In the genomic region with DNA sequence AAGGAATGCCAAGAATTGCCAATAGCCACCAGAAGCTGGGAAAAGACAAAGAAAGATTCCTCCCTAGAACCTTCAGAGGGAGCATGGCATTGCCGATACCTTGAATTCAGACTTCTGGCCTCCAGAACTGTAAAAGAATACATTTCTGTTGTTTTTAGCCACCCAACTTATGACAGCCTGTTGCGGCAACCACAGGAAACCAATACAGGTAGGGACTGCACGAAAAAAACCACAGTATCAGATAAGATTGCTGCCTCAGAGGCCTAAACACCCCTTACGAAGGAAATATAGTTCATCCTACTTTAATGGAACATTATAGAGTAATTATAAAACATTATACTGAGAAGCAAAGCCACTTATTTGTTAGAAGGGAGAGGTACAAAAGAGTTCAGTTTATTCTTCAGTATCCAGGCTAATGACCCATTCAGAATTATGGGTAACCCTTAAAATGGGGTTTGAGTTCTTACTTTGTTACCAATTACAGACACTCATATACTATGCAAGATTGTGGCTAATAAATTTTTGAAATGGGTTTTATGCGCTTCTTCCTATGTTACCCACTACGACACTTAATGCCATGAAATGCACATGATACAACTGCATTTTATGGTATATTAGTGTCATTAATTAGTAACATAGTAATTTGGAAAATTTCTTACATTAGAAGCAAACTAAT, we compare ENCODE assay signal across 13 cellular contexts. TPM values are rescaled to one million over a fixed set of nuclear protein-coding genes. Genes with fewer than 3 reads are reported as not detected.
DNase-seq lines count a peak whose midpoint lies in the region; ATAC-seq and TF ChIP-seq lines count a peak whose summit lies in the region.
"Had no signal": no experiment of that assay in that cellular context is flagged by ENCODE, and none has a peak within 500 bp of the region (broad histone marks: within the 10 kb centered on the region; RNA-seq: fewer than 3 reads in every experiment).

No MANE protein-coding gene starts in this region.

- no peak overlapping the region for H3K4me2 ChIP-seq in PC-3 (ENCODE audit: low read length)

- H3K27me3 ChIP-seq in PC-3 (ENCODE audit: low read length) = no peaks in the 10 kb centered on the region

- TF ChIP-seq CTCF in endothelial cell (IDR thresholded peaks at IDR 0.05; ENCODE audit: unreplicated experiment) (no peak), PC-3 (conservative IDR thresholded peaks at IDR 0.05; ENCODE audit: low read depth, low read length) (no peak)

- H3K79me2 ChIP-seq in PC-3 (ENCODE audit: low read length) = no peaks in the 10 kb centered on the region

- CTCF ChIA-PET in PC-3 (lab: Charles Lee) = no interaction called here

- H3K4me1 ChIP-seq in PC-3 (ENCODE audit: insufficient read depth, low read length) = peaks cover 9% of the 10 kb centered on the region

- no peak overlapping the region for H3K4me3 Mint-ChIP-seq in endothelial cell (ENCODE audit: unreplicated experiment)
- H3K4me3 Mint-ChIP-seq: neural crest cell had no signal

- no peaks in the 10 kb centered on the region for H3K36me3 ChIP-seq in PC-3 (ENCODE audit: low read depth, low read length)

- BruUV-seq in PC-3 (replicated peaks; lab: Mats Ljungman, UMichigan) = no TSS peak

- no peak overlapping the region for H3K9ac ChIP-seq in PC-3 (ENCODE audit: low read length)

- H2AFZ ChIP-seq in PC-3 (ENCODE audit: low read length) = no peak overlapping the region

- H3K27me3 Mint-ChIP-seq in endothelial cell (ENCODE audit: unreplicated experiment) = peaks cover 1% of the 10 kb centered on the region

- no peak overlapping the region for H3K4me3 ChIP-seq in PC-3 (ENCODE audit: low read length)
- H3K4me3 ChIP-seq: skin epidermis had no signal

- no peaks in the 10 kb centered on the region for H4K20me1 ChIP-seq in PC-3 (ENCODE audit: low read length)

- no peaks in the 10 kb centered on the region for H3K9me3 Mint-ChIP-seq in endothelial cell (ENCODE audit: unreplicated experiment)

- H3K36me3 Mint-ChIP-seq in endothelial cell (ENCODE audit: low read depth, unreplicated experiment) = no peaks in the 10 kb centered on the region

- peaks cover 24% of the 10 kb centered on the region for H3K4me1 Mint-ChIP-seq in endothelial cell (ENCODE audit: unreplicated experiment)
- H3K4me1 Mint-ChIP-seq: neural crest cell had no signal

- intact Hi-C loops in posterior cingulate gyrus (cut with DNase I) = no loop called here
- intact Hi-C loops in PC-3 (cut with micrococcal nuclease) = no loop called here

- no peaks in the 10 kb centered on the region for H3K9me3 ChIP-seq in PC-3 (ENCODE audit: low read length)

- H3F3A ChIP-seq in PC-3 (ENCODE audit: low read length, unreplicated experiment) = peaks cover under 1% of the 10 kb centered on the region

- ATAC-seq in stimulated activated naive CD8-positive, alpha-beta T cell treated with anti-CD3 and anti-CD28 coated beads, Interleukin-15, Interleukin-2, amounts not matched to agents 100 U/mL and 50 U/mL, for 24 hours = peak; percentile 79
- no peak for ATAC-seq in PC-3

- no peaks in the 10 kb centered on the region for H3K9me2 ChIP-seq in PC-3 (replicated peaks; ENCODE audit: low read length)

- DNase-seq in activated T-cell treated with anti-CD3 and anti-CD28 coated beads for 1 hour (ENCODE audit: low read depth) (peak; percentile 7), posterior cingulate gyrus (no peak), endothelial cell (ENCODE audit: low spot score) (no peak), PC-3 (no peak)
- no peak for DNase-seq in activated T-cell treated with anti-CD3 and anti-CD28 coated beads, Interleukin-2, amount 50 U/mL, for 1 hour
- DNase-seq in activated CD4-positive, alpha-beta T cell treated with anti-CD3 and anti-CD28 coated beads, Interleukin-2, amount 50 U/mL, for 48 hours = peak; percentile 3 to 12
- DNase-seq in effector CD4-positive, alpha-beta T cell = peak; percentile 27
- peak; percentile 17 for DNase-seq in stimulated activated naive CD8-positive, alpha-beta T cell treated with anti-CD3 and anti-CD28 coated beads, Interleukin-15, Interleukin-2, amounts not matched to agents 100 U/mL and 50 U/mL, for 24 hours
- DNase-seq: foreskin melanocyte, NCI-H1417 treated with DMSO at 0.1 percent for 48 hours, NCI-H774 had no signal

- no peak overlapping the region for H3K27ac ChIP-seq in PC-3 (ENCODE audit: low read length)

- POLR2A ChIA-PET in PC-3 (lab: Charles Lee; ENCODE audit: unreplicated experiment) = no interaction called here

- H3K27ac Mint-ChIP-seq in endothelial cell (ENCODE audit: unreplicated experiment) = no peak overlapping the region

RNA-seq across cellular contexts. Expression of a gene that starts 37.4 kb away (rescaled TPM):
- total RNA-seq in endothelial cell (ENCODE audit: unreplicated experiment) (23.6 TPM), PC-3 (2014; rRNA removed) (0.73 and 1.4 TPM in 2 replicates)

RNA-seq across cellular contexts. Expression of a gene that starts 39.7 kb away (rescaled TPM):
- total RNA-seq in endothelial cell (ENCODE audit: unreplicated experiment) (17.0 TPM), PC-3 (2014; rRNA removed) (3.3 and 3.6 TPM in 2 replicates)

RNA-seq across cellular contexts. Expression of a gene that starts 40.4 kb away (rescaled TPM):
- 21.8 TPM for total RNA-seq in endothelial cell (ENCODE audit: unreplicated experiment)
- 6.5 and 9.3 TPM in 2 replicates for total RNA-seq in PC-3 (2014; rRNA removed)

Comparison
In these comparisons a context has a peak if more than half of its experiments do, and no peak if none do; other contexts are left out.
1. DNase-seq: peak in activated T-cell treated with anti-CD3 and anti-CD28 coated beads for 1 hour (single experiment), activated CD4-positive, alpha-beta T cell treated with anti-CD3 and anti-CD28 coated beads, Interleukin-2, amount 50 U/mL, for 48 hours (2 of 2), effector CD4-positive, alpha-beta T cell (single experiment) and stimulated activated naive CD8-positive, alpha-beta T cell treated with anti-CD3 and anti-CD28 coated beads, Interleukin-15, Interleukin-2, amounts not matched to agents 100 U/mL and 50 U/mL, for 24 hours (single experiment); none in activated T-cell treated with anti-CD3 and anti-CD28 coated beads, Interleukin-2, amount 50 U/mL, for 1 hour (single experiment), posterior cingulate gyrus (0 of 10), endothelial cell (single experiment) and PC-3 (single experiment).
2. RNA of a gene that starts 37.4 kb away (total RNA-seq): 23.6 TPM in endothelial cell (single experiment); 0.73 to 1.4 TPM in PC-3; every median in the first group is over 10 times any median in the second.